ENCODE assay signal across 11 cellular contexts in the genomic region with DNA sequence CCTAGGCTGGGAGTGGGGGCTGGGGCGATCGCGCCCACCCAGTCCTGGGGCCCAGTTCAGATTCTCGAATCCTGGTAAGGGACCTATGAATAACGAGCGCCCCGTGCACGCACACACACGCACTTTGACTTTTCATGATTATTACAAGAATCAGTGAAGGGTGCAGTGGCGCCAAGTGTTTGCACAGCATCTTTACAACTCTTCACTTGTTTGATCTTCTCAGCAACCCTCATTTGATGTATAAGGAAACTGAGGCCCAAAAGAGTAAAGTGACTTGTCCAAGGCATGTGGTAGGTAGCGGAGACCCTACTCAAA. TPM values are rescaled to one million over a fixed set of nuclear protein-coding genes. Genes with fewer than 3 reads are reported as not detected.
DNase-seq lines count a peak whose midpoint lies in the region; ATAC-seq and TF ChIP-seq lines count a peak whose summit lies in the region.
"Had no signal": no experiment of that assay in that cellular context is flagged by ENCODE, and none has a peak within 500 bp of the region (broad histone marks: within the 10 kb centered on the region; RNA-seq: fewer than 3 reads in every experiment).

No MANE protein-coding gene starts in this region.

- no peak overlapping the region for H3K27ac Mint-ChIP-seq in Calu3 (ENCODE audit: unreplicated experiment)
- H3K27ac Mint-ChIP-seq in activated T-helper 17 cell treated with anti-CD3 and anti-CD28 coated beads, Interleukin-2, amount 50 U/mL, for 72 hours, result no peak overlapping the region

- TF ChIP-seq CTCF in Calu3 (IDR thresholded peaks at IDR 0.05; ENCODE audit: unreplicated experiment) (no peak), Panc1 (IDR thresholded peaks at IDR 0.05) (peak; percentile 50; the same call in 1 of the 2 replicates), retinal pigment epithelial cell (conservative IDR thresholded peaks at IDR 0.05; ENCODE audit: low read depth, low read length) (peak; percentile 43)

- DNase-seq in Calu3 (no peak), Panc1 (ENCODE audit: low read depth, low spot score) (no peak), iPS DF 6.9 (ENCODE audit: low read depth, low spot score) (no peak), retinal pigment epithelial cell (ENCODE audit: low read depth) (no peak), NCI-H1436 treated with DMSO at 0.1 percent for 48 hours (lab: John Stamatoyannopoulos, UW) (no peak), hypothalamus (lab: John Stamatoyannopoulos, UW) (no peak)

- H3K27ac ChIP-seq in Panc1 (ENCODE audit: low read length) (no peak overlapping the region), iPS DF 6.9 (ENCODE audit: low read length) (no peak overlapping the region)

- ATAC-seq in Panc1, result no peak
- ATAC-seq in GM21529 (IDR thresholded peaks at IDR 0.05; ENCODE audit: unreplicated experiment), result no peak
- ATAC-seq in activated T-helper 17 cell treated with anti-CD3 and anti-CD28 coated beads, Interleukin-2, amount 50 U/mL, for 72 hours (replicated peaks), result no peak

- POLR2A ChIA-PET in Panc1 (lab: Charles Lee), result no interaction called here

- H3K4me1 Mint-ChIP-seq in Calu3 (ENCODE audit: low read depth, unreplicated experiment), result no peaks in the 10 kb centered on the region
- peaks cover 9% of the 10 kb centered on the region for H3K4me1 Mint-ChIP-seq in activated T-helper 17 cell treated with anti-CD3 and anti-CD28 coated beads, Interleukin-2, amount 50 U/mL, for 72 hours

- intact Hi-C loops in Calu3 (cut with micrococcal nuclease; ENCODE audit: unreplicated experiment), result loop anchor here (5.0 kb wide), 1 partner anchor 261 kb away; no protein-coding TSS in a partner anchor
- intact Hi-C loops in Panc1 (cut with micrococcal nuclease; ENCODE audit: unreplicated experiment), result no loop called here

- CTCF ChIA-PET in Calu3 (lab: Charles Lee) (interaction anchor here (0.8 to 1.4 kb wide), 5 partner anchors 61 to 607 kb away, joined by 3 to 7 read pairs (median 3); no protein-coding TSS in a partner anchor), Panc1 (lab: Charles Lee) (interaction anchor here (0.7 kb wide), 2 partner anchors 29 to 48 kb away, joined by 3 read pairs; no protein-coding TSS in a partner anchor)

- peaks cover 63% of the 10 kb centered on the region for H3K27me3 Mint-ChIP-seq in Calu3 (ENCODE audit: unreplicated experiment)
- peaks cover 32% of the 10 kb centered on the region for H3K27me3 Mint-ChIP-seq in activated T-helper 17 cell treated with anti-CD3 and anti-CD28 coated beads, Interleukin-2, amount 50 U/mL, for 72 hours

- no peaks in the 10 kb centered on the region for H3K9me3 Mint-ChIP-seq in Calu3 (ENCODE audit: low read depth, unreplicated experiment)
- H3K9me3 Mint-ChIP-seq in activated T-helper 17 cell treated with anti-CD3 and anti-CD28 coated beads, Interleukin-2, amount 50 U/mL, for 72 hours, result no peaks in the 10 kb centered on the region

- WGBS in iPS DF 6.9 (ENCODE audit: insufficient coverage, insufficient read length), result no CpG with 5 or more reads among the region's 11 CpGs

- BruUV-seq in Calu3 (replicated peaks; lab: Mats Ljungman, UMichigan) (no TSS peak), Panc1 (replicated peaks; lab: Mats Ljungman, UMichigan) (no TSS peak)

- H3K4me3 Mint-ChIP-seq in Calu3 (ENCODE audit: low read depth, unreplicated experiment), result peak overlapping the region; percentile 93
- no peak overlapping the region for H3K4me3 Mint-ChIP-seq in activated T-helper 17 cell treated with anti-CD3 and anti-CD28 coated beads, Interleukin-2, amount 50 U/mL, for 72 hours

- H3K36me3 ChIP-seq in Panc1 (ENCODE audit: control insufficient read depth, insufficient read depth, low read length), result no peaks in the 10 kb centered on the region
- no peaks in the 10 kb centered on the region for H3K36me3 ChIP-seq in iPS DF 6.9 (ENCODE audit: control insufficient read depth, insufficient read depth, low read length)

- H3K4me3 ChIP-seq in Panc1 (ENCODE audit: low read depth in 2 of 2, low read length in 2 of 2) (peak overlapping the region; percentile 28 to 48), iPS DF 6.9 (ENCODE audit: low read length) (peak overlapping the region; percentile 59; the same call in 1 of the 2 replicates), retinal pigment epithelial cell (ENCODE audit: low read length) (no peak overlapping the region)

- H3K4me1 ChIP-seq in Panc1 (ENCODE audit: control insufficient read depth, insufficient read depth, low read length), result peaks cover 5% of the 10 kb centered on the region; the same call in 1 of the 2 replicates
- H3K4me1 ChIP-seq in iPS DF 6.9 (ENCODE audit: control insufficient read depth, insufficient read depth, low read length), result peaks cover 10% of the 10 kb centered on the region

- in situ Hi-C loops in Panc1 (cut with HindIII; ENCODE audit: low pct_unique_long_range_greater_than_20kb, low sequenced_read_pairs), result no loop called here

- H3K36me3 Mint-ChIP-seq in Calu3 (ENCODE audit: insufficient read depth, unreplicated experiment), result peaks cover 7% of the 10 kb centered on the region
- no peaks in the 10 kb centered on the region for H3K36me3 Mint-ChIP-seq in activated T-helper 17 cell treated with anti-CD3 and anti-CD28 coated beads, Interleukin-2, amount 50 U/mL, for 72 hours (ENCODE audit: low read depth)

- H3K27me3 ChIP-seq in Panc1 (ENCODE audit: control insufficient read depth, insufficient read depth, low read length) (peaks cover 12% of the 10 kb centered on the region), iPS DF 6.9 (ENCODE audit: control insufficient read depth, insufficient read depth, low read length) (peaks cover 6% of the 10 kb centered on the region; the same call in 1 of the 2 replicates)

- H3K9me3 ChIP-seq in Panc1 (ENCODE audit: control insufficient read depth, insufficient read depth, low read depth, low read length) (no peaks in the 10 kb centered on the region), iPS DF 6.9 (ENCODE audit: control insufficient read depth, insufficient read depth, low read length) (no peaks in the 10 kb centered on the region)

RNA-seq across cellular contexts. Expression of gene LRFN2, which starts 0.9 kb away (rescaled TPM):
- total RNA-seq in Calu3 (2022) (not detected in 2 replicates), Panc1 (2021; ENCODE audit: unreplicated experiment) (0.05 TPM)
- 0.06 TPM for polyA plus RNA-seq in Panc1 (2012; ENCODE audit: insufficient read length)
- under 1 TPM in 1 of 2 donors, not detected in 1; 0.08 TPM for total RNA-seq in activated T-helper 17 cell treated with anti-CD3 and anti-CD28 coated beads, Interleukin-2, amount 50 U/mL, for 72 hours
- total RNA-seq: endothelial cell of umbilical vein, mucosa of gallbladder, Right ventricle myocardium superior had no signal
- polyA plus RNA-seq: endothelial cell of umbilical vein had no signal
